Comparison of ENCODE assay signal across 1 cellular context in the genomic region with DNA sequence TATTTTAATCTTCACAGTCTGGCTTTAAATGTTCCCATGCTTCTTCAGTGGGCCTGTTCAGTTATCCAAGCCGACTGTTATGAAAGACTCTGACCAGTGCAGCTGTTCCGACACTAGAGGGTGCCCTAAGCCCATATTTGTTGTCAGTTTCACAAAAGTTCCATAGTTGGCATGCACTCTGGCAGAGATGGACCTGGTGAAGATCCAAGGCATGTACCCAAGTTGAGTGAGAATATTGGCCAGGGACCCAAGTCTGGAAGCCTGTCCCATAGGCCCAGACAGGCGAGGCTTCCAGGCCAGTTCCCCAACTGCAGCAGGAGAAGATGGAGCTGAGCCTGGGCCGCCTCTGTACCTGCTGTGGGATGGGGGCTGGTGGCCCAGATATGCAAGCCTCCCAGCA.
TF ChIP-seq lines count a peak whose summit lies in the region.

No MANE protein-coding gene starts in this region.

TF ChIP-seq in HEK293, 187 proteins besides CTCF, POLR2A, EP300 and RAD21 (continued from another document):
- TF ChIP-seq, protein P1, sequence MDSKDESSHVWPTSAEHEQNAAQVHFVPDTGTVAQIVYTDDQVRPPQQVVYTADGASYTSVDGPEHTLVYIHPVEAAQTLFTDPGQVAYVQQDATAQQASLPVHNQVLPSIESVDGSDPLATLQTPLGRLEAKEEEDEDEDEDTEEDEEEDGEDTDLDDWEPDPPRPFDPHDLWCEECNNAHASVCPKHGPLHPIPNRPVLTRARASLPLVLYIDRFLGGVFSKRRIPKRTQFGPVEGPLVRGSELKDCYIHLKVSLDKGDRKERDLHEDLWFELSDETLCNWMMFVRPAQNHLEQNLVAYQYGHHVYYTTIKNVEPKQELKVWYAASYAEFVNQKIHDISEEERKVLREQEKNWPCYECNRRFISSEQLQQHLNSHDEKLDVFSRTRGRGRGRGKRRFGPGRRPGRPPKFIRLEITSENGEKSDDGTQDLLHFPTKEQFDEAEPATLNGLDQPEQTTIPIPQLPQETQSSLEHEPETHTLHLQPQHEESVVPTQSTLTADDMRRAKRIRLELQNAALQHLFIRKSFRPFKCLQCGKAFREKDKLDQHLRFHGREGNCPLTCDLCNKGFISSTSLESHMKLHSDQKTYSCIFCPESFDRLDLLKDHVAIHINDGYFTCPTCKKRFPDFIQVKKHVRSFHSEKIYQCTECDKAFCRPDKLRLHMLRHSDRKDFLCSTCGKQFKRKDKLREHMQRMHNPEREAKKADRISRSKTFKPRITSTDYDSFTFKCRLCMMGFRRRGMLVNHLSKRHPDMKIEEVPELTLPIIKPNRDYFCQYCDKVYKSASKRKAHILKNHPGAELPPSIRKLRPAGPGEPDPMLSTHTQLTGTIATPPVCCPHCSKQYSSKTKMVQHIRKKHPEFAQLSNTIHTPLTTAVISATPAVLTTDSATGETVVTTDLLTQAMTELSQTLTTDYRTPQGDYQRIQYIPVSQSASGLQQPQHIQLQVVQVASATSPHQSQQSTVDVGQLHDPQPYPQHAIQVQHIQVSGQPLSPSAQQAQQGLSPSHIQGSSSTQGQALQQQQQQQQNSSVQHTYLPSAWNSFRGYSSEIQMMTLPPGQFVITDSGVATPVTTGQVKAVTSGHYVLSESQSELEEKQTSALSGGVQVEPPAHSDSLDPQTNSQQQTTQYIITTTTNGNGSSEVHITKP (tag by site-specific recombination; IDR thresholded peaks at IDR 0.05): no peak
- TF ChIP-seq KLF7 (tag by site-specific recombination; IDR thresholded peaks at IDR 0.05; ENCODE audit: borderline replicate concordance) (no peak), ZNF391 (tag by site-specific recombination; IDR thresholded peaks at IDR 0.05; ENCODE audit: borderline replicate concordance, low read depth) (no peak), HOXC10 (CRISPR knock-in tag; IDR thresholded peaks at IDR 0.05) (no peak), ZNF140 (tag by site-specific recombination; IDR thresholded peaks at IDR 0.05) (no peak), ZNF529 (tag by site-specific recombination; IDR thresholded peaks at IDR 0.05; ENCODE audit: insufficient replicate concordance) (no peak), ZNF155 (tag by site-specific recombination; IDR thresholded peaks at IDR 0.05) (no peak)
- TF ChIP-seq, protein P2, sequence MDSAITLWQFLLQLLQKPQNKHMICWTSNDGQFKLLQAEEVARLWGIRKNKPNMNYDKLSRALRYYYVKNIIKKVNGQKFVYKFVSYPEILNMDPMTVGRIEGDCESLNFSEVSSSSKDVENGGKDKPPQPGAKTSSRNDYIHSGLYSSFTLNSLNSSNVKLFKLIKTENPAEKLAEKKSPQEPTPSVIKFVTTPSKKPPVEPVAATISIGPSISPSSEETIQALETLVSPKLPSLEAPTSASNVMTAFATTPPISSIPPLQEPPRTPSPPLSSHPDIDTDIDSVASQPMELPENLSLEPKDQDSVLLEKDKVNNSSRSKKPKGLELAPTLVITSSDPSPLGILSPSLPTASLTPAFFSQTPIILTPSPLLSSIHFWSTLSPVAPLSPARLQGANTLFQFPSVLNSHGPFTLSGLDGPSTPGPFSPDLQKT (IDR thresholded peaks at IDR 0.05; ENCODE audit: borderline replicate concordance, low read depth, low read length): no peak
